11 cellular contexts compared by ENCODE assay signal in genomic region chr1:72557446-72558049, GRCh38.
DNase-seq lines count a peak whose midpoint lies in the region; ATAC-seq and TF ChIP-seq lines count a peak whose summit lies in the region.
"Had no signal": no experiment of that assay in that cellular context is flagged by ENCODE, and none has a peak within 500 bp of the region (broad histone marks: within the 10 kb centered on the region; RNA-seq: fewer than 3 reads in every experiment).

No MANE protein-coding gene starts in this region.

- H3K9me3 ChIP-seq in neural progenitor cell (ENCODE audit: low read depth): no peaks in the 10 kb centered on the region
- H3K9me3 ChIP-seq: thyroid gland had no signal

- H3K4me1 Mint-ChIP-seq in neural progenitor cell: peaks cover 6% of the 10 kb centered on the region
- H3K4me1 Mint-ChIP-seq in activated naive CD4-positive, alpha-beta T cell treated with anti-CD3 and anti-CD28 coated beads, Interleukin-2, amount 10 ng/mL, durations not matched to agents 7 days and 5 days: no peaks in the 10 kb centered on the region

- H3K27me3 ChIP-seq in neural progenitor cell: no peaks in the 10 kb centered on the region
- H3K27me3 ChIP-seq: thyroid gland had no signal

- DNase-seq in ELR (ENCODE audit: low read depth): peak; percentile 46
- peak; percentile 5 for DNase-seq in M059J (ENCODE audit: low read depth)
- DNase-seq in dedifferentiated amniotic fluid mesenchymal stem cell (ENCODE audit: extremely low spot score): peak; percentile 32
- DNase-seq in neural progenitor cell (ENCODE audit: low spot score): peak; percentile 56
- DNase-seq in NCI-H1048 (lab: John Stamatoyannopoulos, UW): no peak
- no peak for DNase-seq in activated naive CD4-positive, alpha-beta T cell treated with anti-CD3 and anti-CD28 coated beads, Interleukin-2, amount 10 ng/mL, durations not matched to agents 7 days and 5 days
- DNase-seq in NCI-H345 treated with DMSO at 0.1 percent for 48 hours (lab: John Stamatoyannopoulos, UW; ENCODE audit: unreplicated experiment): no peak
- DNase-seq: activated gamma-delta T cell, thyroid gland had no signal

- no peaks in the 10 kb centered on the region for H3K79me2 ChIP-seq in neural progenitor cell (ENCODE audit: low read depth)

- CTCF ChIA-PET in activated naive CD4-positive, alpha-beta T cell treated with anti-CD3 and anti-CD28 coated beads, Interleukin-2, amount 10 ng/mL, durations not matched to agents 7 days and 5 days (lab: Charles Lee): no interaction called here

- H3K27me3 Mint-ChIP-seq in neural progenitor cell (ENCODE audit: insufficient read depth, low read depth): no peaks in the 10 kb centered on the region
- H3K27me3 Mint-ChIP-seq in activated naive CD4-positive, alpha-beta T cell treated with anti-CD3 and anti-CD28 coated beads, Interleukin-2, amount 10 ng/mL, durations not matched to agents 7 days and 5 days: no peaks in the 10 kb centered on the region

- H4K20me1 ChIP-seq in neural progenitor cell (ENCODE audit: low read depth): no peaks in the 10 kb centered on the region

- H3K36me3 ChIP-seq in neural progenitor cell: no peaks in the 10 kb centered on the region
- H3K36me3 ChIP-seq: thyroid gland had no signal

- no peaks in the 10 kb centered on the region for H3K9me3 Mint-ChIP-seq in neural progenitor cell
- H3K9me3 Mint-ChIP-seq in activated naive CD4-positive, alpha-beta T cell treated with anti-CD3 and anti-CD28 coated beads, Interleukin-2, amount 10 ng/mL, durations not matched to agents 7 days and 5 days: peaks cover 2% of the 10 kb centered on the region

- H3K4me2 ChIP-seq in neural progenitor cell: no peak overlapping the region

- H3K4me3 ChIP-seq in neural progenitor cell: no peak overlapping the region
- H3K4me3 ChIP-seq: thyroid gland had no signal

- no peak for ATAC-seq in HG02970 (IDR thresholded peaks at IDR 0.05; ENCODE audit: low FRiP score, unreplicated experiment)

- H3K9ac ChIP-seq in neural progenitor cell: no peak overlapping the region

- H3K27ac Mint-ChIP-seq in neural progenitor cell: peak overlapping the region; percentile 88
- no peak overlapping the region for H3K27ac Mint-ChIP-seq in activated naive CD4-positive, alpha-beta T cell treated with anti-CD3 and anti-CD28 coated beads, Interleukin-2, amount 10 ng/mL, durations not matched to agents 7 days and 5 days

- no peaks in the 10 kb centered on the region for H3F3A ChIP-seq in neural progenitor cell (ENCODE audit: low read depth)

- no peak overlapping the region for H3K27ac ChIP-seq in neural progenitor cell
- H3K27ac ChIP-seq: HL-60, thyroid gland had no signal

- H3K4me1 ChIP-seq in neural progenitor cell: no peaks in the 10 kb centered on the region
- H3K4me1 ChIP-seq: thyroid gland had no signal

- no peaks in the 10 kb centered on the region for H3K36me3 Mint-ChIP-seq in neural progenitor cell
- no peaks in the 10 kb centered on the region for H3K36me3 Mint-ChIP-seq in activated naive CD4-positive, alpha-beta T cell treated with anti-CD3 and anti-CD28 coated beads, Interleukin-2, amount 10 ng/mL, durations not matched to agents 7 days and 5 days

- TF ChIP-seq CTCF in neural progenitor cell (IDR thresholded peaks at IDR 0.05): peak; percentile 50

- H3K4me3 Mint-ChIP-seq in neural progenitor cell: no peak overlapping the region
- H3K4me3 Mint-ChIP-seq in activated naive CD4-positive, alpha-beta T cell treated with anti-CD3 and anti-CD28 coated beads, Interleukin-2, amount 10 ng/mL, durations not matched to agents 7 days and 5 days: no peak overlapping the region

- H2AFZ ChIP-seq in neural progenitor cell (replicated peaks): peak overlapping the region; percentile 99

Comparison
In these comparisons a context has a peak if more than half of its experiments do, and no peak if none do; other contexts are left out.
1. DNase-seq: peak in ELR (single experiment), M059J (single experiment), dedifferentiated amniotic fluid mesenchymal stem cell (single experiment) and neural progenitor cell (single experiment); none in NCI-H1048 (single experiment), activated naive CD4-positive, alpha-beta T cell treated with anti-CD3 and anti-CD28 coated beads, Interleukin-2, amount 10 ng/mL, durations not matched to agents 7 days and 5 days (single experiment) and NCI-H345 treated with DMSO at 0.1 percent for 48 hours (single experiment).